11 cellular contexts compared by ENCODE assay signal in the genomic region with DNA sequence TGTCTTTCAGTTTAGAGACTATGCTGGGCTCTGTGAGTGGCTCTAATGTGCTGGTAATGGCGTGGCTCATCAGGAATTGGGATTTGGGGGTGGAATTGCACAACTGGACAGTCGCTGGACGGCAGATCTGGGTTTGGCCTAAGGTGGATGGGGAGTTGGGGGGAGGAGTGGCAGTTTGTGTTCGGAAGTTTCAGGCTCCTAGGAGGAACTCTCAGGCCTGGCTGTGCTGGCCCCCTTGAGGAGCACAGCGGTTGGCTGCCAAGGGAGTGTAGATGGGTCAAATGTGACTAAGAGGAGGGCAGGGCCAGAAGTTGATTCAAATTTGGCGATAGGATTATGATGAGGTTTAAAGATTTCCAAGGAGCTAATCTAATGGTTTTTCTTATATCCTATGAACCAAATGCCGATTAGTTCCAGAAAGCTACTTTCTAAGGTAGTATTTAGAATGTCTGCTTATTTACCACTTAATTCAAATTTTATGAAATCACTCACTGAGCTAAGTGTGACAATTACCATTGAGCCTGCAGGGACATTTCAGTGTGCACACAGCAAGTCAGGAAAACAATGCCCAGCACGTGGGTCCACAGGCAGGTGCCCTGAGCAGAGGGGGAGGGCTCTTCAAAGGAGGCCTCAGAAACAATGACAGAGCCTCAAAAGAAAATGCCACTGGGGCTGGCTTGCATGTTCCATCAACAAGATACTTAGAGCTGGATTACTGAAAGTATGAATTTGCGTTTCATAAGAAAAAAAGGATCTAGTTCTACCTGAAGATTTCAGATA.
DNase-seq lines count a peak whose midpoint lies in the region; ATAC-seq and TF ChIP-seq lines count a peak whose summit lies in the region.
"Had no signal": no experiment of that assay in that cellular context is flagged by ENCODE, and none has a peak within 500 bp of the region (broad histone marks: within the 10 kb centered on the region; RNA-seq: fewer than 3 reads in every experiment).

No MANE protein-coding gene starts in this region.

- in situ Hi-C loops in G401 (cut with HindIII; ENCODE audit: low sequenced_read_pairs), result no loop called here

- DNase-seq in COLO668 (lab: John Stamatoyannopoulos, UW; ENCODE audit: unreplicated experiment) (peak; percentile 8), NCI-H1105 treated with DMSO at 0.1 percent for 48 hours (lab: John Stamatoyannopoulos, UW) (peak; percentile 17), medulla oblongata (ENCODE audit: extremely low spot score) (no peak), G401 (ENCODE audit: low spot score) (no peak)
- DNase-seq in activated T-helper 2 cell treated with anti-CD3 and anti-CD28 coated beads, Interferon-gamma antibody, Interleukin-2, Interleukin-4, amounts not matched to agents 10 μg/mL and 5 μg/mL and 100 μg/mL, durations not matched to agents 14 hours and 24 hours and 36 hours (ENCODE audit: low spot score), result no peak
- no peak for DNase-seq in naive thymus-derived CD4-positive, alpha-beta T cell
- DNase-seq: activated T-cell treated with anti-CD3 and anti-CD28 coated beads, Interleukin-2, amount 50 U/mL, for 24 hours; pancreas had no signal

- H3K36me3 Mint-ChIP-seq in activated T-helper 2 cell treated with anti-CD3 and anti-CD28 coated beads, Interferon-gamma antibody, Interleukin-2, Interleukin-4, amounts not matched to agents 10 μg/mL and 5 μg/mL and 100 μg/mL, durations not matched to agents 14 hours and 24 hours and 36 hours (ENCODE audit: low read depth), result peaks cover 27% of the 10 kb centered on the region
- peaks cover 12 to 37% (median 28%) of the 10 kb centered on the region in 5 donors for H3K36me3 Mint-ChIP-seq in naive thymus-derived CD4-positive, alpha-beta T cell

- H3K27ac Mint-ChIP-seq in activated T-helper 2 cell treated with anti-CD3 and anti-CD28 coated beads, Interferon-gamma antibody, Interleukin-2, Interleukin-4, amounts not matched to agents 10 μg/mL and 5 μg/mL and 100 μg/mL, durations not matched to agents 14 hours and 24 hours and 36 hours, result peak overlapping the region; percentile 8
- peak overlapping the region in 6 of 9 donors; percentile 33 to 66 (median 61) for H3K27ac Mint-ChIP-seq in naive thymus-derived CD4-positive, alpha-beta T cell

- no peak for ATAC-seq in naive thymus-derived CD4-positive, alpha-beta T cell
- ATAC-seq in SK-N-SH treated with all-trans-retinoic acid at 6 μM for 48 hours (no peak), GM21737 (IDR thresholded peaks at IDR 0.05; ENCODE audit: unreplicated experiment) (no peak)

- H3K4me3 Mint-ChIP-seq in activated T-helper 2 cell treated with anti-CD3 and anti-CD28 coated beads, Interferon-gamma antibody, Interleukin-2, Interleukin-4, amounts not matched to agents 10 μg/mL and 5 μg/mL and 100 μg/mL, durations not matched to agents 14 hours and 24 hours and 36 hours (ENCODE audit: low read depth), result no peak overlapping the region
- H3K4me3 Mint-ChIP-seq in naive thymus-derived CD4-positive, alpha-beta T cell, result peak overlapping the region in 1 of 10 donors; percentile 58
- H3K4me3 Mint-ChIP-seq: activated T-cell treated with anti-CD3 and anti-CD28 coated beads, Interleukin-2, amount 50 U/mL, for 24 hours had no signal

- H3K27me3 ChIP-seq in naive thymus-derived CD4-positive, alpha-beta T cell (ENCODE audit: control insufficient read depth in 2 of 2, insufficient read depth in 2 of 2, low read length in 2 of 2), result no peaks in the 10 kb centered on the region
- H3K27me3 ChIP-seq: pancreas, Peyer's patch had no signal

- H3K4me3 ChIP-seq in naive thymus-derived CD4-positive, alpha-beta T cell (ENCODE audit: low read length), result no peak overlapping the region
- H3K4me3 ChIP-seq: pancreas had no signal

- no peaks in the 10 kb centered on the region for H3K9me3 ChIP-seq in naive thymus-derived CD4-positive, alpha-beta T cell (ENCODE audit: control insufficient read depth in 2 of 3, low read length in 3 of 3)
- H3K9me3 ChIP-seq: pancreas, Peyer's patch had no signal

- peaks cover 0 to 80% (median 17%) of the 10 kb centered on the region in 3 experiments for H3K36me3 ChIP-seq in naive thymus-derived CD4-positive, alpha-beta T cell (ENCODE audit: control insufficient read depth in 2 of 3, insufficient read depth in 3 of 3, low read length in 3 of 3)
- H3K36me3 ChIP-seq: pancreas, Peyer's patch had no signal

- H3K9me3 Mint-ChIP-seq in activated T-helper 2 cell treated with anti-CD3 and anti-CD28 coated beads, Interferon-gamma antibody, Interleukin-2, Interleukin-4, amounts not matched to agents 10 μg/mL and 5 μg/mL and 100 μg/mL, durations not matched to agents 14 hours and 24 hours and 36 hours, result no peaks in the 10 kb centered on the region
- peaks cover 0 to 2% (median 0%) of the 10 kb centered on the region in 11 donors for H3K9me3 Mint-ChIP-seq in naive thymus-derived CD4-positive, alpha-beta T cell
- H3K9me3 Mint-ChIP-seq: activated T-cell treated with anti-CD3 and anti-CD28 coated beads, Interleukin-2, amount 50 U/mL, for 24 hours had no signal

- H3K27ac ChIP-seq in naive thymus-derived CD4-positive, alpha-beta T cell (ENCODE audit: low read depth, low read length), result no peak overlapping the region
- H3K27ac ChIP-seq: pancreas had no signal

- peaks cover 23% of the 10 kb centered on the region for H3K4me1 Mint-ChIP-seq in activated T-helper 2 cell treated with anti-CD3 and anti-CD28 coated beads, Interferon-gamma antibody, Interleukin-2, Interleukin-4, amounts not matched to agents 10 μg/mL and 5 μg/mL and 100 μg/mL, durations not matched to agents 14 hours and 24 hours and 36 hours (ENCODE audit: low read depth)
- H3K4me1 Mint-ChIP-seq in naive thymus-derived CD4-positive, alpha-beta T cell, result peaks cover 9 to 31% (median 19%) of the 10 kb centered on the region in 7 donors

- POLR2A ChIA-PET in naive thymus-derived CD4-positive, alpha-beta T cell (lab: Charles Lee), result no interaction called here

- H3K4me1 ChIP-seq in naive thymus-derived CD4-positive, alpha-beta T cell (ENCODE audit: control insufficient read depth in 2 of 2, insufficient read depth in 2 of 2, low read length in 2 of 2), result peaks cover 0 to 10% of the 10 kb centered on the region in 2 donors
- H3K4me1 ChIP-seq: pancreas had no signal

- CTCF ChIA-PET in naive thymus-derived CD4-positive, alpha-beta T cell (lab: Charles Lee), result interaction anchor here (1.3 kb wide), 1 partner anchor 9 kb away, joined by 3 read pairs; no protein-coding TSS in a partner anchor

- H3K27me3 Mint-ChIP-seq in activated T-helper 2 cell treated with anti-CD3 and anti-CD28 coated beads, Interferon-gamma antibody, Interleukin-2, Interleukin-4, amounts not matched to agents 10 μg/mL and 5 μg/mL and 100 μg/mL, durations not matched to agents 14 hours and 24 hours and 36 hours (ENCODE audit: low read depth), result no peaks in the 10 kb centered on the region
- no peaks in the 10 kb centered on the region for H3K27me3 Mint-ChIP-seq in naive thymus-derived CD4-positive, alpha-beta T cell
- H3K27me3 Mint-ChIP-seq: activated T-cell treated with anti-CD3 and anti-CD28 coated beads, Interleukin-2, amount 50 U/mL, for 24 hours had no signal

- intact Hi-C loops in activated T-helper 2 cell treated with anti-CD3 and anti-CD28 coated beads, Interferon-gamma antibody, Interleukin-2, Interleukin-4, amounts not matched to agents 10 μg/mL and 5 μg/mL and 100 μg/mL, durations not matched to agents 14 hours and 24 hours and 36 hours (cut with micrococcal nuclease), result no loop called here
- intact Hi-C loops in naive thymus-derived CD4-positive, alpha-beta T cell (cut with micrococcal nuclease), result no loop called here

TF ChIP-seq in SK-N-SH treated with all-trans-retinoic acid at 6 μM for 48 hours, 23 proteins besides CTCF, POLR2A, EP300 and RAD21:
- no peak for TF ChIP-seq TCF4 (CRISPR knock-in tag; IDR thresholded peaks at IDR 0.05; ENCODE audit: borderline replicate concordance)
TF ChIP-seq in SK-N-SH treated with all-trans-retinoic acid at 6 μM for 48 hours: peak in this region for 0.

Comparison
In these comparisons a context has a peak if more than half of its experiments do, and no peak if none do; other contexts are left out.
1. DNase-seq: peak in COLO668 (single experiment) and NCI-H1105 treated with DMSO at 0.1 percent for 48 hours (single experiment); none in activated T-helper 2 cell treated with anti-CD3 and anti-CD28 coated beads, Interferon-gamma antibody, Interleukin-2, Interleukin-4, amounts not matched to agents 10 μg/mL and 5 μg/mL and 100 μg/mL, durations not matched to agents 14 hours and 24 hours and 36 hours (single experiment), naive thymus-derived CD4-positive, alpha-beta T cell (0 of 9), medulla oblongata (single experiment) and G401 (single experiment).